Comparison of ENCODE assay signal across 14 cellular contexts in genomic region chr10:117547301-117548153, GRCh38. TPM values are rescaled to one million over a fixed set of nuclear protein-coding genes. Genes with fewer than 3 reads are reported as not detected.
DNase-seq lines count a peak whose midpoint lies in the region; ATAC-seq and TF ChIP-seq lines count a peak whose summit lies in the region.
"Had no signal": no experiment of that assay in that cellular context is flagged by ENCODE, and none has a peak within 500 bp of the region (broad histone marks: within the 10 kb centered on the region; RNA-seq: fewer than 3 reads in every experiment).

No MANE protein-coding gene starts in this region.

- H3K9me3 Mint-ChIP-seq in activated naive CD8-positive, alpha-beta T cell treated with anti-CD3 and anti-CD28 coated beads, Interleukin-2, amount 10 ng/mL, durations not matched to agents 7 days and 5 days: peaks cover 3% of the 10 kb centered on the region
- no peaks in the 10 kb centered on the region for H3K9me3 Mint-ChIP-seq in activated naive CD8-positive, alpha-beta T cell treated with anti-CD3 and anti-CD28 coated beads for 36 hours

- H3K4me3 ChIP-seq in neural cell (ENCODE audit: low read length) (no peak overlapping the region), aorta (ENCODE audit: low read length in 2 of 2) (no peak overlapping the region)
- H3K4me3 ChIP-seq: Peyer's patch, sigmoid colon, thyroid gland had no signal

- peaks cover 90% of the 10 kb centered on the region for H3K27me3 Mint-ChIP-seq in activated naive CD8-positive, alpha-beta T cell treated with anti-CD3 and anti-CD28 coated beads, Interleukin-2, amount 10 ng/mL, durations not matched to agents 7 days and 5 days
- H3K27me3 Mint-ChIP-seq in activated naive CD8-positive, alpha-beta T cell treated with anti-CD3 and anti-CD28 coated beads for 36 hours: peaks cover 95% of the 10 kb centered on the region

- H2AFZ ChIP-seq in neural cell (ENCODE audit: low read depth, low read length): no peak overlapping the region

- peaks cover 3% of the 10 kb centered on the region for H3K36me3 Mint-ChIP-seq in activated naive CD8-positive, alpha-beta T cell treated with anti-CD3 and anti-CD28 coated beads, Interleukin-2, amount 10 ng/mL, durations not matched to agents 7 days and 5 days
- H3K36me3 Mint-ChIP-seq in activated naive CD8-positive, alpha-beta T cell treated with anti-CD3 and anti-CD28 coated beads for 36 hours: no peaks in the 10 kb centered on the region

- H4K20me1 ChIP-seq in neural cell (ENCODE audit: insufficient read depth): no peaks in the 10 kb centered on the region

- no peaks in the 10 kb centered on the region for H3K4me1 ChIP-seq in aorta (ENCODE audit: control insufficient read depth in 1 of 2, insufficient read depth in 2 of 2, low read length in 2 of 2)

- no peak overlapping the region for H3K4me2 ChIP-seq in neural cell (ENCODE audit: low read length)

- peak overlapping the region; percentile 19 for H3K4me3 Mint-ChIP-seq in activated naive CD8-positive, alpha-beta T cell treated with anti-CD3 and anti-CD28 coated beads, Interleukin-2, amount 10 ng/mL, durations not matched to agents 7 days and 5 days
- no peak overlapping the region for H3K4me3 Mint-ChIP-seq in activated naive CD8-positive, alpha-beta T cell treated with anti-CD3 and anti-CD28 coated beads for 36 hours

- no peak overlapping the region for H3K9ac ChIP-seq in neural cell (ENCODE audit: low read length)

- DNase-seq in activated naive CD8-positive, alpha-beta T cell treated with anti-CD3 and anti-CD28 coated beads, Interleukin-2, amount 10 ng/mL, durations not matched to agents 7 days and 5 days: no peak
- no peak for DNase-seq in activated naive CD8-positive, alpha-beta T cell treated with anti-CD3 and anti-CD28 coated beads for 36 hours
- DNase-seq in aorta (peak; percentile 24 to 57), T-helper 9 cell (no peak), NCI-H2196 treated with DMSO at 0.1 percent for 48 hours (lab: John Stamatoyannopoulos, UW; ENCODE audit: unreplicated experiment) (no peak)
- DNase-seq: NCI-H1092 treated with DMSO at 0.1 percent for 48 hours, NCI-H524, sigmoid colon, T-helper 2 cell, thyroid gland had no signal

- no peaks in the 10 kb centered on the region for H3K9me2 ChIP-seq in neural cell (ENCODE audit: insufficient read depth, low read length)

- POLR2A ChIA-PET in activated naive CD8-positive, alpha-beta T cell treated with anti-CD3 and anti-CD28 coated beads, Interleukin-2, amount 10 ng/mL, durations not matched to agents 7 days and 5 days (lab: Charles Lee): no interaction called here

- H3K79me2 ChIP-seq in neural cell (replicated peaks; ENCODE audit: insufficient read depth, low read length): peaks cover 60% of the 10 kb centered on the region

- no peaks in the 10 kb centered on the region for H3F3A ChIP-seq in neural cell (ENCODE audit: insufficient read depth, low read length, poor library complexity, severe bottlenecking)

- TF ChIP-seq EP300 in neural cell (conservative IDR thresholded peaks at IDR 0.05; ENCODE audit: poor library complexity, severe bottlenecking): no peak

- H3K36me3 ChIP-seq in neural cell (ENCODE audit: insufficient read depth, low read length) (no peaks in the 10 kb centered on the region), aorta (ENCODE audit: control insufficient read depth in 1 of 2, insufficient read depth in 2 of 2, low read length in 1 of 2) (no peaks in the 10 kb centered on the region)
- H3K36me3 ChIP-seq: Peyer's patch, sigmoid colon, thyroid gland had no signal

- peaks cover 100% of the 10 kb centered on the region for H3K27me3 ChIP-seq in neural cell (ENCODE audit: insufficient read depth, low read depth, low read length)
- H3K27me3 ChIP-seq in aorta (ENCODE audit: control insufficient read depth in 1 of 2, insufficient read depth in 2 of 2, low read length in 1 of 2): peaks cover 0 to 2% of the 10 kb centered on the region in 2 donors

- peak overlapping the region; percentile 68 for H3K27ac Mint-ChIP-seq in activated naive CD8-positive, alpha-beta T cell treated with anti-CD3 and anti-CD28 coated beads, Interleukin-2, amount 10 ng/mL, durations not matched to agents 7 days and 5 days
- no peak overlapping the region for H3K27ac Mint-ChIP-seq in activated naive CD8-positive, alpha-beta T cell treated with anti-CD3 and anti-CD28 coated beads for 36 hours

- no peak for TF ChIP-seq RAD21 in neural cell (conservative IDR thresholded peaks at IDR 0.05)

- intact Hi-C loops in aorta (cut with DNase I): loop anchor here in 1 of 2 donors (10.0 kb wide), 1 partner anchor 497 kb away; the partner anchor contains the start of gene RAB11FIP2

- no peaks in the 10 kb centered on the region for H3K9me3 ChIP-seq in neural cell (ENCODE audit: low read length)
- no peaks in the 10 kb centered on the region for H3K9me3 ChIP-seq in aorta (ENCODE audit: control insufficient read depth, low read length)
- H3K9me3 ChIP-seq: Peyer's patch, sigmoid colon, thyroid gland had no signal

- 51 to 56% methylated on average over 22 of the region's 22 CpGs for WGBS in aorta, 2 donors

- no peak for ATAC-seq in activated naive CD8-positive, alpha-beta T cell treated with anti-CD3 and anti-CD28 coated beads, Interleukin-2, amount 10 ng/mL, durations not matched to agents 7 days and 5 days (ENCODE audit: low read depth)
- ATAC-seq in aorta (ENCODE audit: low FRiP score) (no peak), GM18907 (IDR thresholded peaks at IDR 0.05; ENCODE audit: unreplicated experiment) (no peak)

- H3K27ac ChIP-seq in cingulate gyrus (ENCODE audit: low read depth, low read length) (peak overlapping the region; percentile 54), neural cell (ENCODE audit: low read length) (no peak overlapping the region), aorta (ENCODE audit: low read depth in 1 of 2, low read length in 2 of 2) (no peak overlapping the region)
- H3K27ac ChIP-seq: Peyer's patch, sigmoid colon, thyroid gland had no signal

- no peak for TF ChIP-seq CTCF in neural cell (IDR thresholded peaks at IDR 0.05; ENCODE audit: poor library complexity, severe bottlenecking)

- peaks cover 11% of the 10 kb centered on the region for H3K4me1 Mint-ChIP-seq in activated naive CD8-positive, alpha-beta T cell treated with anti-CD3 and anti-CD28 coated beads, Interleukin-2, amount 10 ng/mL, durations not matched to agents 7 days and 5 days
- peaks cover 25% of the 10 kb centered on the region for H3K4me1 Mint-ChIP-seq in activated naive CD8-positive, alpha-beta T cell treated with anti-CD3 and anti-CD28 coated beads for 36 hours

TF ChIP-seq in neural cell, 6 proteins besides CTCF, POLR2A, EP300 and RAD21:
- no peak for TF ChIP-seq SMC3 (conservative IDR thresholded peaks at IDR 0.05; ENCODE audit: poor library complexity)
- no peak for TF ChIP-seq TAF1 (IDR thresholded peaks at IDR 0.05; ENCODE audit: low read depth)
- TF ChIP-seq MXI1 (conservative IDR thresholded peaks at IDR 0.05; ENCODE audit: poor library complexity, severe bottlenecking): no peak
- TF ChIP-seq EZH2 (IDR thresholded peaks at IDR 0.05; ENCODE audit: borderline replicate concordance, insufficient read depth, low read length, poor library complexity, severe bottlenecking): peak; percentile 29

RNA-seq across cellular contexts. Expression of gene EMX2, which starts 5.0 kb away (rescaled TPM):
- total RNA-seq in activated naive CD8-positive, alpha-beta T cell treated with anti-CD3 and anti-CD28 coated beads, Interleukin-2, amount 10 ng/mL, durations not matched to agents 7 days and 5 days: not detected
- not detected for total RNA-seq in activated naive CD8-positive, alpha-beta T cell treated with anti-CD3 and anti-CD28 coated beads for 36 hours
- 0.12 and 1.1 TPM in 2 replicates for polyA plus RNA-seq in neural cell
- 0.24 and 0.81 TPM in 2 replicates for polyA minus RNA-seq in neural cell
- 1 to 10 TPM; 1.5 to 1.6 TPM for total RNA-seq in aorta
- not detected for polyA plus RNA-seq in aorta
- total RNA-seq: Peyer's patch had no signal
- polyA plus RNA-seq: sigmoid colon had no signal

Comparison
In these comparisons a context has a peak if more than half of its experiments do, and no peak if none do; other contexts are left out.
1. DNase-seq: peak in aorta (2 of 2); none in activated naive CD8-positive, alpha-beta T cell treated with anti-CD3 and anti-CD28 coated beads, Interleukin-2, amount 10 ng/mL, durations not matched to agents 7 days and 5 days (single experiment), activated naive CD8-positive, alpha-beta T cell treated with anti-CD3 and anti-CD28 coated beads for 36 hours (single experiment), T-helper 9 cell (single experiment) and NCI-H2196 treated with DMSO at 0.1 percent for 48 hours (single experiment).